ENCODE assay signal across 17 cellular contexts in the genomic region with DNA sequence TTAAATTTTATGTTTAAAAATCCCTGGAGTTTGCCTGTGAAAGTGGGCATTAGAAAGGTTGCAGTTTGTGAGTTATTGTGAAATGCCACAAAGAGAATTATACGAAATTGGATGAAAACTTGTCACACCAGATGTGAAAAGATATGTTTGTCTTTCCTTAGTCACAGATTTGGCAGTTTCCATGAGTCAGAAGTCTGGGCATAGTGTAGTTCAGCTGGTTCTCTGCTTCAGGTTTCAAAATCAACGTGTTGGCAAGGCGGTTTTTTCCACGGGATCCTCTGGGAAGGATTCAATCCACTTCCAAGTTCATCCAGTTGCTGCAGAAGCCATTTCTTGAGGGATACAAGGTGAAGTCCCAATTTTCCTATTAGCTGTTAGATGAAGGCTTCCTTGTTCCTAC.
DNase-seq lines count a peak whose midpoint lies in the region; ATAC-seq and TF ChIP-seq lines count a peak whose summit lies in the region.
"Had no signal": no experiment of that assay in that cellular context is flagged by ENCODE, and none has a peak within 500 bp of the region (broad histone marks: within the 10 kb centered on the region; RNA-seq: fewer than 3 reads in every experiment).

No MANE protein-coding gene starts in this region.

- H3K36me3 ChIP-seq in RWPE2 (ENCODE audit: low read depth) (no peaks in the 10 kb centered on the region), fibroblast of lung (ENCODE audit: control insufficient read depth, insufficient read depth, low read length) (no peaks in the 10 kb centered on the region), skeletal muscle satellite cell (ENCODE audit: insufficient read depth, low read length) (no peaks in the 10 kb centered on the region), adrenal gland (replicated peaks in 1 of 2) (no peaks in the 10 kb centered on the region)
- H3K36me3 ChIP-seq: thyroid gland had no signal

- peak; percentile 93 for ATAC-seq in RWPE2 (ENCODE audit: low read depth)
- ATAC-seq in HG03521 (IDR thresholded peaks at IDR 0.05; ENCODE audit: unreplicated experiment): no peak
- ATAC-seq: activated CD8-positive, alpha-beta memory T cell treated with anti-CD3 and anti-CD28 coated beads, Interleukin-2, amount 10 ng/mL, durations not matched to agents 7 days and 5 days; HepG2 had no signal

- TF ChIP-seq CTCF in RWPE2 (IDR thresholded peaks at IDR 0.05; ENCODE audit: poor library complexity, severe bottlenecking): no peak
- TF ChIP-seq CTCF in fibroblast of lung (conservative IDR thresholded peaks at IDR 0.05 in 1 of 2, IDR thresholded peaks at IDR 0.05 in 1 of 2; ENCODE audit: low read depth in 1 of 2, low read length in 2 of 2): no peak
- TF ChIP-seq CTCF in adrenal gland (IDR thresholded peaks at IDR 0.05): no peak
- no peak for TF ChIP-seq CTCF in GM13977 (IDR thresholded peaks at IDR 0.05; ENCODE audit: extremely low read depth, insufficient read depth, missing control alignments)

- no peaks in the 10 kb centered on the region for H3K9me3 ChIP-seq in RWPE2 (ENCODE audit: severe bottlenecking)
- no peaks in the 10 kb centered on the region for H3K9me3 ChIP-seq in fibroblast of lung (ENCODE audit: control insufficient read depth, insufficient read depth, low read depth, low read length)
- H3K9me3 ChIP-seq in skeletal muscle satellite cell (replicated peaks; ENCODE audit: low read length): no peaks in the 10 kb centered on the region
- no peaks in the 10 kb centered on the region for H3K9me3 ChIP-seq in adrenal gland (replicated peaks in 1 of 3)
- H3K9me3 ChIP-seq: thyroid gland had no signal

- DNase-seq in GM04504 (ENCODE audit: low read depth) (peak; percentile 39), RWPE2 (ENCODE audit: low spot score) (no peak), fibroblast of lung (ENCODE audit: low read depth in 2 of 2) (peak; percentile 23 to 79), adrenal gland (no peak), GM13977 (ENCODE audit: low spot score) (no peak)
- DNase-seq in activated effector memory CD4-positive, alpha-beta T cell treated with anti-CD3 and anti-CD28 coated beads, Interleukin-2, amount 50 U/mL, for 16 hours: no peak
- DNase-seq: activated CD8-positive, alpha-beta memory T cell treated with anti-CD3 and anti-CD28 coated beads, Interleukin-2, amount 10 ng/mL, durations not matched to agents 7 days and 5 days; COR-L47; dermis blood vessel endothelial cell; H7; NCI-H1436; NCI-H526 treated with DMSO at 0.1 percent for 48 hours; SHP77; thyroid gland had no signal

- in situ Hi-C loops in GM13977 (cut with MboI; ENCODE audit: low pct_unique_long_range_greater_than_20kb, low sequenced_read_pairs, unreplicated experiment): no loop called here

- no peaks in the 10 kb centered on the region for H4K20me1 ChIP-seq in fibroblast of lung (ENCODE audit: control insufficient read depth, extremely low read depth, insufficient read depth, low read length)

- no peak for TF ChIP-seq POLR2A in adrenal gland (IDR thresholded peaks at IDR 0.05)

- H3K4me2 ChIP-seq in fibroblast of lung (ENCODE audit: extremely low read depth, insufficient read depth, low read length) (no peak overlapping the region), skeletal muscle satellite cell (ENCODE audit: low read length) (peak overlapping the region; percentile 41)

- no peak overlapping the region for H2AFZ ChIP-seq in fibroblast of lung (ENCODE audit: low read length)

- no peaks in the 10 kb centered on the region for H3K79me2 ChIP-seq in fibroblast of lung (ENCODE audit: control insufficient read depth, insufficient read depth, low read length)

- H3K27me3 ChIP-seq in RWPE2 (ENCODE audit: insufficient read depth, poor library complexity, severe bottlenecking): no peaks in the 10 kb centered on the region
- H3K27me3 ChIP-seq in fibroblast of lung (ENCODE audit: control insufficient read depth, insufficient read depth, low read length): no peaks in the 10 kb centered on the region
- H3K27me3 ChIP-seq in skeletal muscle satellite cell (ENCODE audit: control insufficient read depth, insufficient read depth, low read length): no peaks in the 10 kb centered on the region
- H3K27me3 ChIP-seq in adrenal gland: no peaks in the 10 kb centered on the region
- H3K27me3 ChIP-seq: thyroid gland had no signal

- WGBS in adrenal gland, 4 donors: 83 to 91% (median 85%) methylated on average over 4 of the region's 4 CpGs

- peaks cover 9% of the 10 kb centered on the region for H3K4me1 ChIP-seq in RWPE2 (ENCODE audit: insufficient read depth, poor library complexity, severe bottlenecking)
- H3K4me1 ChIP-seq in fibroblast of lung (ENCODE audit: control insufficient read depth, extremely low read depth, insufficient read depth, low read length): no peaks in the 10 kb centered on the region
- peaks cover 13% of the 10 kb centered on the region for H3K4me1 ChIP-seq in skeletal muscle satellite cell (ENCODE audit: control insufficient read depth, insufficient read depth, low read length)
- H3K4me1 ChIP-seq in adrenal gland (replicated peaks in 1 of 2): no peaks in the 10 kb centered on the region
- H3K4me1 ChIP-seq: thyroid gland had no signal

- no peak overlapping the region for H3K9ac ChIP-seq in fibroblast of lung (ENCODE audit: insufficient read depth, low read length)
- no peak overlapping the region for H3K9ac ChIP-seq in skeletal muscle satellite cell (ENCODE audit: low read depth, low read length)

- intact Hi-C loops in adrenal gland (cut with DNase I): no loop called here

- peak overlapping the region; percentile 40 for H3K27ac ChIP-seq in RWPE2 (ENCODE audit: poor library complexity, severe bottlenecking)
- H3K27ac ChIP-seq in fibroblast of lung (ENCODE audit: insufficient read depth, low read length): no peak overlapping the region
- H3K27ac ChIP-seq in adrenal gland: no peak overlapping the region
- H3K27ac ChIP-seq: thyroid gland had no signal

- H3K4me3 ChIP-seq in RWPE2 (ENCODE audit: severe bottlenecking) (no peak overlapping the region), fibroblast of lung (replicated peaks in 1 of 4; ENCODE audit: control extremely low read depth in 1 of 4, insufficient read depth in 1 of 4, low read depth in 3 of 4, low read length in 4 of 4) (no peak overlapping the region), skeletal muscle satellite cell (ENCODE audit: low read length) (peak overlapping the region; percentile 21), adrenal gland (no peak overlapping the region)
- H3K4me3 ChIP-seq: thyroid gland had no signal

Comparison
In these comparisons a context has a peak if more than half of its experiments do, and no peak if none do; other contexts are left out.
1. DNase-seq: peak in GM04504 (single experiment) and fibroblast of lung (2 of 2); none in RWPE2 (single experiment), adrenal gland (0 of 7), GM13977 (single experiment) and activated effector memory CD4-positive, alpha-beta T cell treated with anti-CD3 and anti-CD28 coated beads, Interleukin-2, amount 50 U/mL, for 16 hours (single experiment).